ENCODE assay signal across 19 cellular contexts in the genomic region with DNA sequence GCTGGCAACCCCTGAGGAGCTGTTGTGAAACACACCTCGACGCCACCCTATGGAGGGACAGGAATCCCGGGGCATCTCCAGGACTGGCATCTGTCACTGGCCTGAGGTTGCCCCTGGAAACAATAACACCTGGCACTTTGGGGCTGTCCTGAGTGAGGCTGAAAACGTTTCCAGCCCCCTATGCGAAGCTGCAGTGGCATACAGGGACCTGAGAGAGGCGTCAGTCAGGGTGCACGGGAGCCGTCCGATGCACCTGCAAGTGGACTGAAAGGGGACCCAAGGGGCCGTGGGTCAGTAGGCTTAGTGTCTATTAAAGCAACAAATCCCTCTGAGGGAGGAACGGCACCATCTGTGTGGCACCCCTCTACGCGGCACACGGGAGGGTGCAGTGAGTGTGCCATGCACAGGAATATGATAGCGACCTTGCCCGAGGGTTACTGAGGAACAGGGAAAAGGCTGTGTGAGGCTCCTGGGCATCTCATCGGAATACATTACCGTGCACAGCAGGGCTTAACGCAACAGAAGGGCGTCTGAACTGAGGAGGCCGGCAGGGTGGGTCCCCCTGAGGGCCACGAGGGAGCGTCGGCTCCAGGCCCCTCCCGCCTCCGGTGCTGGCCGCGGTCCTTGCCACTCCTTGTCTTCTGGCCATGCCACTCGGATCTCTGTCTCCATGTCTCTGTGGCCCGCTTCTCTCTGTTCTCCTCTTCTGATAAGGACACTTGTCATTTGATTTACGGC. TPM values are rescaled to one million over a fixed set of nuclear protein-coding genes. Genes with fewer than 3 reads are reported as not detected.
DNase-seq lines count a peak whose midpoint lies in the region; ATAC-seq, FAIRE-seq and TF ChIP-seq lines count a peak whose summit lies in the region.
"Had no signal": no experiment of that assay in that cellular context is flagged by ENCODE, and none has a peak within 500 bp of the region (broad histone marks: within the 10 kb centered on the region; RNA-seq: fewer than 3 reads in every experiment).

No MANE protein-coding gene starts in this region.

- H3K27ac ChIP-seq in HepG2 (ENCODE audit: extremely low read length, insufficient read depth, low read length) = no peak overlapping the region
- no peak overlapping the region for H3K27ac ChIP-seq in right lobe of liver
- peak overlapping the region; percentile 92 for H3K27ac ChIP-seq in VCaP
- H3K27ac ChIP-seq: GM23248 had no signal

- WGBS in HepG2 (ENCODE audit: low lambda C conversion rate) = 75% methylated on average over 26 of the region's 31 CpGs
- WGBS in right lobe of liver (ENCODE audit: insufficient coverage, low coverage, low lambda C conversion rate, missing lambda C conversion rate) = 73% methylated on average over 10 of the region's 31 CpGs

- no peak for TF ChIP-seq RAD21 in HepG2 (CRISPR knock-in tag; IDR thresholded peaks at IDR 0.05)

- H3K4me1 Mint-ChIP-seq in MCF 10A (ENCODE audit: insufficient read depth, unreplicated experiment) = no peaks in the 10 kb centered on the region
- H3K4me1 Mint-ChIP-seq: CD14-positive monocyte had no signal

- intact Hi-C loops in HepG2 (cut with micrococcal nuclease; ENCODE audit: unreplicated experiment) (no loop called here), right lobe of liver (cut with DNase I) (no loop called here), MCF 10A (cut with micrococcal nuclease) (no loop called here)

- CTCF ChIA-PET in HepG2 (lab: Yijun Ruan, JAX; ENCODE audit: low intra/inter-chr PET ratio, low total read pairs) = no interaction called here
- CTCF ChIA-PET in MCF 10A (lab: Yijun Ruan, JAX) = interaction anchor here (0.6 to 0.9 kb wide), 3 partner anchors 9 to 104 kb away, joined by 3 read pairs; no protein-coding TSS in a partner anchor

- no peaks in the 10 kb centered on the region for H3K36me3 Mint-ChIP-seq in MCF 10A (ENCODE audit: insufficient read depth, unreplicated experiment)
- H3K36me3 Mint-ChIP-seq: CD14-positive monocyte had no signal

- TF ChIP-seq POLR2A in HepG2 (IDR thresholded peaks at IDR 0.05; ENCODE audit: insufficient read depth in 1 of 2, low read depth in 2 of 2, low read length in 2 of 2) (no peak), right lobe of liver (IDR thresholded peaks at IDR 0.05) (no peak)

- H3K27me3 Mint-ChIP-seq in MCF 10A (ENCODE audit: insufficient read depth, unreplicated experiment) = peaks cover 24% of the 10 kb centered on the region

- H3K4me1 ChIP-seq in HepG2 (ENCODE audit: insufficient read depth, low read length) (peaks cover 51% of the 10 kb centered on the region), right lobe of liver (peaks cover 0 to 14% (median 5%) of the 10 kb centered on the region in 4 donors), mucosa of stomach (ENCODE audit: control insufficient read depth, insufficient read depth, low read length) (peaks cover 48% of the 10 kb centered on the region)

- in situ Hi-C loops in HepG2 (cut with HindIII; ENCODE audit: extremely low pct_ligation_motif_present, low pct_unique_long_range_greater_than_20kb) = no loop called here

- no peak overlapping the region for H3K4me3 Mint-ChIP-seq in MCF 10A (ENCODE audit: unreplicated experiment)
- H3K4me3 Mint-ChIP-seq: CD14-positive monocyte had no signal

- BruUV-seq in HepG2 (replicated peaks; lab: Mats Ljungman, UMichigan) (no TSS peak), MCF 10A (replicated peaks; lab: Mats Ljungman, UMichigan) (no TSS peak)

- H3K27ac Mint-ChIP-seq in MCF 10A (ENCODE audit: low read depth, unreplicated experiment) = no peak overlapping the region

- H3K9me3 Mint-ChIP-seq in MCF 10A (ENCODE audit: unreplicated experiment) = no peaks in the 10 kb centered on the region

- H3K4me3 ChIP-seq in HepG2 (replicated peaks in 1 of 3; ENCODE audit: insufficient read depth in 1 of 3, low read depth in 2 of 3, low read length in 3 of 3) (no peak overlapping the region), right lobe of liver (no peak overlapping the region), mucosa of stomach (ENCODE audit: low read length) (no peak overlapping the region)
- H3K4me3 ChIP-seq: GM23248 had no signal

- no peaks in the 10 kb centered on the region for H3K79me2 ChIP-seq in HepG2 (ENCODE audit: insufficient read depth, low read length)

- H4K20me1 ChIP-seq in HepG2 (ENCODE audit: insufficient read depth, low read length) = no peaks in the 10 kb centered on the region

- TF ChIP-seq CTCF in HepG2 (CRISPR knock-in tag; IDR thresholded peaks at IDR 0.05) = no peak
- no peak for TF ChIP-seq CTCF in right lobe of liver (IDR thresholded peaks at IDR 0.05)
- no peak for TF ChIP-seq CTCF in VCaP (conservative IDR thresholded peaks at IDR 0.05)
- no peak for TF ChIP-seq CTCF in MCF 10A (IDR thresholded peaks at IDR 0.05; ENCODE audit: unreplicated experiment)

- H3K9me3 ChIP-seq in HepG2 (ENCODE audit: low read length) (no peaks in the 10 kb centered on the region), right lobe of liver (no peaks in the 10 kb centered on the region), mucosa of stomach (ENCODE audit: control insufficient read depth, low read length) (no peaks in the 10 kb centered on the region)

- TF ChIP-seq EP300 in HepG2 (IDR thresholded peaks at IDR 0.05; ENCODE audit: low read depth in 2 of 2, low read length in 2 of 2) = no peak
- TF ChIP-seq EP300 in HepG2 (CRISPR knock-in tag; IDR thresholded peaks at IDR 0.05; ENCODE audit: borderline replicate concordance) = no peak

- H3K27me3 ChIP-seq in HepG2 (ENCODE audit: control insufficient read depth in 1 of 2, insufficient read depth in 2 of 2, low read length in 2 of 2) = peaks cover 0 to 34% of the 10 kb centered on the region in 2 experiments
- no peaks in the 10 kb centered on the region for H3K27me3 ChIP-seq in right lobe of liver
- peaks cover 54% of the 10 kb centered on the region for H3K27me3 ChIP-seq in mucosa of stomach (ENCODE audit: control insufficient read depth, insufficient read depth, low read length)

- no peak for FAIRE-seq in HepG2 (lab: Jason Lieb, UNC)

- DNase-seq in HepG2 (ENCODE audit: low spot score) = no peak
- no peak for DNase-seq in right lobe of liver
- DNase-seq in DMS79 treated with DMSO at 0.1 percent for 48 hours (lab: John Stamatoyannopoulos, UW) = no peak
- DNase-seq in DMS53 (lab: John Stamatoyannopoulos, UW) = no peak
- no peak for DNase-seq in MCF 10A (ENCODE audit: unreplicated experiment)
- DNase-seq: GM23248, Karpas-422, NCI-H1105 treated with DMSO at 0.1 percent for 48 hours, NCI-H1694 treated with DMSO at 0.1 percent for 48 hours, NCI-H2107, NCI-H345, NCI-H69 had no signal

- H3K36me3 ChIP-seq in HepG2 (replicated peaks in 1 of 2; ENCODE audit: control insufficient read depth in 1 of 2, insufficient read depth in 2 of 2, low read length in 2 of 2) (no peaks in the 10 kb centered on the region), right lobe of liver (no peaks in the 10 kb centered on the region), mucosa of stomach (ENCODE audit: control insufficient read depth, insufficient read depth, low read length) (no peaks in the 10 kb centered on the region)

- ATAC-seq in HepG2 (no peak), right lobe of liver (no peak), GM21423 (IDR thresholded peaks at IDR 0.05; ENCODE audit: unreplicated experiment) (no peak)

- no peak overlapping the region for H3K9ac ChIP-seq in HepG2 (ENCODE audit: insufficient read depth, low read depth, low read length)
- H3K9ac ChIP-seq in mucosa of stomach (ENCODE audit: low read length) = peak overlapping the region; percentile 28
- H3K9ac ChIP-seq: GM23248 had no signal

- POLR2A ChIA-PET in HepG2 (lab: Yijun Ruan, JAX) (no interaction called here), MCF 10A (lab: Yijun Ruan, JAX) (no interaction called here)

- H2AFZ ChIP-seq in HepG2 (ENCODE audit: low read length) = no peak overlapping the region
- H2AFZ ChIP-seq: GM23248 had no signal

- no peak overlapping the region for H3K4me2 ChIP-seq in HepG2 (ENCODE audit: low read depth, low read length)

TF ChIP-seq in HepG2, 621 proteins besides CTCF, POLR2A, EP300 and RAD21:
- TF ChIP-seq HOXA3 (CRISPR knock-in tag; IDR thresholded peaks at IDR 0.05) (no peak), RXRA (CRISPR knock-in tag; IDR thresholded peaks at IDR 0.05) (0 out of 2 replicates have a peak, but pooled peaks have one; percentile 13)

RNA-seq across cellular contexts. Expression of gene FOXL3, which starts 50.4 kb away (rescaled TPM):
- total RNA-seq in HepG2 (2016; rRNA removed; fragmentation: Illumina TruSeq; extraction: Trizol) (not detected in 2 replicates), right lobe of liver (not detected), MCF 10A (2022) (not detected in 2 replicates)
- not detected in 2 replicates for total RNA-seq in HepG2 (2016; cell fraction: cytosol; rRNA removed; fragmentation: Illumina TruSeq; extraction: Trizol; ENCODE audit: low read depth)
- not detected in 2 replicates for total RNA-seq in HepG2 (2016; cell fraction: insoluble cytoplasmic fraction; rRNA removed; fragmentation: Illumina TruSeq; extraction: Trizol)
- not detected in 2 replicates for total RNA-seq in HepG2 (2016; cell fraction: membrane; rRNA removed; fragmentation: Illumina TruSeq; extraction: Trizol)
- total RNA-seq in HepG2 (2016; cell fraction: nucleus; rRNA removed; fragmentation: Illumina TruSeq; extraction: Trizol) = not detected in 2 replicates
- not detected in 2 replicates for polyA plus RNA-seq in HepG2 (2011; rRNA removed)
- not detected in 2 replicates for polyA plus RNA-seq in HepG2 (2011; cell fraction: cytosol; rRNA removed)
- polyA plus RNA-seq in HepG2 (2011; cell fraction: nucleus; rRNA removed) = not detected in 2 replicates
- polyA plus RNA-seq in HepG2 (2012) = not detected in 2 replicates
- not detected in 2 replicates for polyA plus RNA-seq in HepG2 (2016; cell fraction: cytosol; fragmentation: Illumina TruSeq; extraction: Trizol; ENCODE audit: low read depth)
- not detected in 2 replicates for polyA plus RNA-seq in HepG2 (2016; cell fraction: insoluble cytoplasmic fraction; fragmentation: Illumina TruSeq; extraction: Trizol; ENCODE audit: low read depth)
- not detected in 2 replicates for polyA plus RNA-seq in HepG2 (2016; cell fraction: membrane; fragmentation: Illumina TruSeq; extraction: Trizol; ENCODE audit: low read depth)
- polyA plus RNA-seq in HepG2 (2016; cell fraction: nucleus; fragmentation: Illumina TruSeq; extraction: Trizol; ENCODE audit: insufficient read depth, low read depth) = not detected in 2 replicates
- polyA minus RNA-seq in HepG2 (2011; rRNA and poly(A)+ RNA removed; ENCODE audit: low replicate concordance) = not detected in 2 replicates
- polyA minus RNA-seq in HepG2 (2011; cell fraction: cytosol; rRNA and poly(A)+ RNA removed) = not detected in 2 replicates
- not detected in 2 replicates for polyA minus RNA-seq in HepG2 (2011; cell fraction: nucleus; rRNA and poly(A)+ RNA removed)
- total RNA-seq: A673, GM23248, OCI-LY7, RPMI7951 had no signal
- polyA plus RNA-seq: CD14-positive monocyte, GM23248 had no signal
